13 cellular contexts compared by ENCODE assay signal in the genomic region with DNA sequence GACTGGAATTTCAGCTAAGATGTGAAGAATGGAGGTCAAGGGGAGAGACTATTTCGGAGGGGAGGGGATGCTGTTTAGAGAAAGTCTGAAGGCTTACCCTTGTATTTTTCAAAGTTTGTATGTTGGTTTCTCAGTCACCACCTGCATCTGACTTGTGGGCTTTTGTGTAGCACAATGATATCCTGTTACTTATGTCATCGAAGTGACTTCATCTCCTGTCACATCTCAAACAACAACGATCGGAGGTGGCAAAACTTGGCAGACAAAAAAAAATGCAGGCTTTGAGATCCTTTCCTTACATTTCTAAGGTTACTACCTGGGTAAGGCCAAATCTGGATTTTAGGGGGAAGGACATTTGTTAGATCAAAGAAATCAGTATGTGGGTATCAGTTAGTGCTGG. TPM values are rescaled to one million over a fixed set of nuclear protein-coding genes. Genes with fewer than 3 reads are reported as not detected.
DNase-seq lines count a peak whose midpoint lies in the region; ATAC-seq and TF ChIP-seq lines count a peak whose summit lies in the region.
"Had no signal": no experiment of that assay in that cellular context is flagged by ENCODE, and none has a peak within 500 bp of the region (broad histone marks: within the 10 kb centered on the region; RNA-seq: fewer than 3 reads in every experiment).

No MANE protein-coding gene starts in this region.

- H3K4me3 Mint-ChIP-seq in activated CD4-positive, alpha-beta memory T cell treated with anti-CD3 and anti-CD28 coated beads, Interleukin-2, amount 10 ng/mL, durations not matched to agents 7 days and 5 days = peak overlapping the region; percentile 52
- H3K4me3 Mint-ChIP-seq in naive B cell = peak overlapping the region; percentile 59 to 86 (median 80)

- in situ Hi-C loops in GM13977 (cut with MboI; ENCODE audit: low pct_unique_long_range_greater_than_20kb, low sequenced_read_pairs, unreplicated experiment) = loop anchor here (10.0 kb wide), 1 partner anchor 255 kb away; no protein-coding TSS in a partner anchor

- H3K36me3 ChIP-seq in BE2C = no peaks in the 10 kb centered on the region
- H3K36me3 ChIP-seq: thoracic aorta had no signal

- H3K9me3 Mint-ChIP-seq in activated CD4-positive, alpha-beta memory T cell treated with anti-CD3 and anti-CD28 coated beads, Interleukin-2, amount 10 ng/mL, durations not matched to agents 7 days and 5 days = no peaks in the 10 kb centered on the region
- H3K9me3 Mint-ChIP-seq in naive B cell = no peaks in the 10 kb centered on the region

- no peaks in the 10 kb centered on the region for H3K9me3 ChIP-seq in BE2C
- H3K9me3 ChIP-seq: thoracic aorta had no signal

- H3K27me3 ChIP-seq in BE2C = no peaks in the 10 kb centered on the region

- POLR2A ChIA-PET in activated CD4-positive, alpha-beta memory T cell treated with anti-CD3 and anti-CD28 coated beads, Interleukin-2, amount 10 ng/mL, durations not matched to agents 7 days and 5 days (lab: Charles Lee) = interaction anchor here (0.7 to 11.1 kb wide), 13 partner anchors 10 to 255 kb away, joined by 3 to 184 read pairs (median 7); a partner anchor contains a TSS

- H3K4me3 ChIP-seq in BE2C (ENCODE audit: low read depth, low read length) = no peak overlapping the region
- H3K4me3 ChIP-seq: GM23248, thoracic aorta had no signal

- peak overlapping the region; percentile 81 for H3K27ac Mint-ChIP-seq in activated CD4-positive, alpha-beta memory T cell treated with anti-CD3 and anti-CD28 coated beads, Interleukin-2, amount 10 ng/mL, durations not matched to agents 7 days and 5 days
- H3K27ac Mint-ChIP-seq in naive B cell = peak overlapping the region; percentile 100

- peaks cover 49% of the 10 kb centered on the region for H3K27me3 Mint-ChIP-seq in activated CD4-positive, alpha-beta memory T cell treated with anti-CD3 and anti-CD28 coated beads, Interleukin-2, amount 10 ng/mL, durations not matched to agents 7 days and 5 days
- no peaks in the 10 kb centered on the region for H3K27me3 Mint-ChIP-seq in naive B cell

- ATAC-seq in naive B cell (ENCODE audit: low read depth in 2 of 2) (peak; percentile 17 to 18), GM18861 (IDR thresholded peaks at IDR 0.05; ENCODE audit: unreplicated experiment) (no peak)

- H3K36me3 Mint-ChIP-seq in activated CD4-positive, alpha-beta memory T cell treated with anti-CD3 and anti-CD28 coated beads, Interleukin-2, amount 10 ng/mL, durations not matched to agents 7 days and 5 days (ENCODE audit: low read depth) = no peaks in the 10 kb centered on the region
- H3K36me3 Mint-ChIP-seq in naive B cell = no peaks in the 10 kb centered on the region

- CTCF ChIA-PET in activated CD4-positive, alpha-beta memory T cell treated with anti-CD3 and anti-CD28 coated beads, Interleukin-2, amount 10 ng/mL, durations not matched to agents 7 days and 5 days (lab: Charles Lee) = interaction anchor here (0.6 kb wide), 1 partner anchor 86 kb away, joined by 3 read pairs; no protein-coding TSS in a partner anchor

- DNase-seq in DMS53 (lab: John Stamatoyannopoulos, UW) = peak; percentile 5
- DNase-seq in DMS53 treated with DMSO at 0.1 percent for 48 hours (lab: John Stamatoyannopoulos, UW; ENCODE audit: unreplicated experiment) = no peak
- DNase-seq in GM13977 (ENCODE audit: low spot score) = peak; percentile 33
- DNase-seq in activated CD4-positive, alpha-beta memory T cell treated with anti-CD3 and anti-CD28 coated beads, Interleukin-2, amount 10 ng/mL, durations not matched to agents 7 days and 5 days = peak; percentile 37
- DNase-seq in naive B cell = peak; percentile 75
- no peak for DNase-seq in BE2C
- DNase-seq in NCI-H2107 (lab: John Stamatoyannopoulos, UW) = no peak
- DNase-seq: GM23248, MM.1S, NCI-H510A treated with DMSO at 0.1 percent for 48 hours, SHP77 treated with DMSO at 0.1 percent for 48 hours had no signal

- TF ChIP-seq CTCF in GM13977 (IDR thresholded peaks at IDR 0.05; ENCODE audit: extremely low read depth, insufficient read depth, missing control alignments) (no peak), BE2C (IDR thresholded peaks at IDR 0.05; ENCODE audit: low read depth, low read length) (no peak)

- H3K4me1 Mint-ChIP-seq in activated CD4-positive, alpha-beta memory T cell treated with anti-CD3 and anti-CD28 coated beads, Interleukin-2, amount 10 ng/mL, durations not matched to agents 7 days and 5 days = peaks cover 72% of the 10 kb centered on the region
- peaks cover 80 to 98% (median 91%) of the 10 kb centered on the region in 3 donors for H3K4me1 Mint-ChIP-seq in naive B cell

- H3K4me1 ChIP-seq in BE2C = no peaks in the 10 kb centered on the region

RNA-seq across cellular contexts. Expression of a gene that starts 11.7 kb away (rescaled TPM):
- 100 to 1,000 TPM; 202 to 212 TPM for total RNA-seq in activated CD4-positive, alpha-beta memory T cell treated with anti-CD3 and anti-CD28 coated beads, Interleukin-2, amount 10 ng/mL, durations not matched to agents 7 days and 5 days
- polyA plus RNA-seq in naive B cell (ENCODE audit: low read depth in 6 of 6) = 1,000 to 10,000 TPM; 1,969 to 4,468 (median 2,782) TPM
- polyA plus RNA-seq in BE2C (2012; ENCODE audit: insufficient read depth, insufficient read length, low read depth) = 15.7 TPM
- total RNA-seq: GM23248 had no signal

Comparison
In these comparisons a context has a peak if more than half of its experiments do, and no peak if none do; other contexts are left out.
1. DNase-seq: peak in DMS53 (single experiment), GM13977 (single experiment), activated CD4-positive, alpha-beta memory T cell treated with anti-CD3 and anti-CD28 coated beads, Interleukin-2, amount 10 ng/mL, durations not matched to agents 7 days and 5 days (single experiment) and naive B cell (single experiment); none in DMS53 treated with DMSO at 0.1 percent for 48 hours (single experiment), BE2C (single experiment) and NCI-H2107 (single experiment).